Comparison of ENCODE assay signal across 21 cellular contexts in the genomic region with DNA sequence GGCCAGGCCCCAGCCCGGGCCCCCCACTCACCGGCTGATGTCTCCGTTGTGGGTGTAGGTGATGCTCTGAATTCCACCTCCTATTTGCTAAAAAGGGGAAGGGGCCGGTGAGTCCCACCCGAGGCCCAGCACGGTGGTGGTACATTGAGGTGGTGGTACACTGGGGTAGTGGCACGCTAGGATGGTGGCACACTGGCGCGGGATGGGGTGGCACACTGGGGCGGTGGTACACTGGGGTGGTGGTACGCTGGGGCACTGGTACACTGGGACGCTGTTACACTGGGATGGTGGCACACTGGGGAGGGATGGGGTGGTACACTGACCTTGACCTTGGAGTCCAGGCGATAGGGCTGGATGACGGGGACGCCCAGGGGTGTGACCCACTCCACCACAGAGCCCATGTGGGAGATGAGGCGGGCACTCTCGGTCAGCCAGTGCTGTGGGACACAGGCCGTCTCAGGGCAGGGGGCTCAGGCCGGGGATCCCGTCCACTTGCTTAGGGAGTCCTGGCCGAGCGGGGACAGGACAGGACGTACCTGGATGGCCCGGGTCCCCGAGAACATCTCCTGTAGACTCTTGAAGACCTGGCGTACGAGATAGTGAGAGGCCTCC. TPM values are rescaled to one million over a fixed set of nuclear protein-coding genes. Genes with fewer than 3 reads are reported as not detected.
DNase-seq lines count a peak whose midpoint lies in the region; ATAC-seq and TF ChIP-seq lines count a peak whose summit lies in the region.
"Had no signal": no experiment of that assay in that cellular context is flagged by ENCODE, and none has a peak within 500 bp of the region (broad histone marks: within the 10 kb centered on the region; RNA-seq: fewer than 3 reads in every experiment).

No MANE protein-coding gene starts in this region.

- H3K36me3 Mint-ChIP-seq in endothelial cell (ENCODE audit: low read depth, unreplicated experiment): peaks cover 10% of the 10 kb centered on the region
- peaks cover 3 to 19% (median 4%) of the 10 kb centered on the region in 5 donors for H3K36me3 Mint-ChIP-seq in naive thymus-derived CD4-positive, alpha-beta T cell
- H3K36me3 Mint-ChIP-seq in stimulated activated naive B cell treated with anti-CD40 and anti-IgM and Interleukin-4, amounts not matched to agents 10 μg/mL and 1 μg/mL and 100 μg/mL, for 72 hours: peaks cover 33 to 52% of the 10 kb centered on the region in 2 donors
- H3K36me3 Mint-ChIP-seq in glutamatergic neuron (ENCODE audit: unreplicated experiment): no peaks in the 10 kb centered on the region

- TF ChIP-seq CTCF in endothelial cell (IDR thresholded peaks at IDR 0.05; ENCODE audit: unreplicated experiment) (no peak), glutamatergic neuron (IDR thresholded peaks at IDR 0.05; ENCODE audit: partially characterized antibody, unreplicated experiment) (no peak)

- no peaks in the 10 kb centered on the region for H3K9me3 Mint-ChIP-seq in endothelial cell (ENCODE audit: unreplicated experiment)
- H3K9me3 Mint-ChIP-seq in naive thymus-derived CD4-positive, alpha-beta T cell: no peaks in the 10 kb centered on the region
- no peaks in the 10 kb centered on the region for H3K9me3 Mint-ChIP-seq in stimulated activated naive B cell treated with anti-CD40 and anti-IgM and Interleukin-4, amounts not matched to agents 10 μg/mL and 1 μg/mL and 100 μg/mL, for 72 hours
- H3K9me3 Mint-ChIP-seq in glutamatergic neuron (ENCODE audit: unreplicated experiment): peaks cover 9% of the 10 kb centered on the region
- H3K9me3 Mint-ChIP-seq: CD4-positive, alpha-beta T cell; CD8-positive, alpha-beta T cell had no signal

- intact Hi-C loops in naive thymus-derived CD4-positive, alpha-beta T cell (cut with micrococcal nuclease): no loop called here
- intact Hi-C loops in sciatic nerve (cut with DNase I): no loop called here

- H3K27me3 Mint-ChIP-seq in endothelial cell (ENCODE audit: unreplicated experiment) (peaks cover 14% of the 10 kb centered on the region), glutamatergic neuron (ENCODE audit: unreplicated experiment) (peaks cover 8% of the 10 kb centered on the region)
- no peaks in the 10 kb centered on the region for H3K27me3 Mint-ChIP-seq in naive thymus-derived CD4-positive, alpha-beta T cell
- H3K27me3 Mint-ChIP-seq in stimulated activated naive B cell treated with anti-CD40 and anti-IgM and Interleukin-4, amounts not matched to agents 10 μg/mL and 1 μg/mL and 100 μg/mL, for 72 hours: peaks cover 0 to 6% of the 10 kb centered on the region in 2 donors

- H3K36me3 ChIP-seq in naive thymus-derived CD4-positive, alpha-beta T cell (ENCODE audit: control insufficient read depth in 2 of 3, insufficient read depth in 3 of 3, low read length in 3 of 3): peaks cover 0 to 64% (median 0%) of the 10 kb centered on the region in 3 experiments

- H3K9me3 ChIP-seq in naive thymus-derived CD4-positive, alpha-beta T cell (ENCODE audit: control insufficient read depth in 2 of 3, low read length in 3 of 3): no peaks in the 10 kb centered on the region
- H3K9me3 ChIP-seq: BLaER1 treated with 17β-estradiol and CSF1 and Interleukin-3, amounts not matched to agents 10 nM and 100 nM; Caco-2 had no signal

- POLR2A ChIA-PET in naive thymus-derived CD4-positive, alpha-beta T cell (lab: Charles Lee): no interaction called here

- peak overlapping the region; percentile 31 for H3K4me3 Mint-ChIP-seq in endothelial cell (ENCODE audit: unreplicated experiment)
- H3K4me3 Mint-ChIP-seq in naive thymus-derived CD4-positive, alpha-beta T cell: no peak overlapping the region
- H3K4me3 Mint-ChIP-seq in stimulated activated naive B cell treated with anti-CD40 and anti-IgM and Interleukin-4, amounts not matched to agents 10 μg/mL and 1 μg/mL and 100 μg/mL, for 72 hours: no peak overlapping the region
- no peak overlapping the region for H3K4me3 Mint-ChIP-seq in glutamatergic neuron (ENCODE audit: unreplicated experiment)
- H3K4me3 Mint-ChIP-seq: B cell; CD4-positive, alpha-beta T cell; CD8-positive, alpha-beta T cell had no signal

- H3K4me1 Mint-ChIP-seq in endothelial cell (ENCODE audit: unreplicated experiment) (peaks cover 2% of the 10 kb centered on the region), glutamatergic neuron (ENCODE audit: low read depth, unreplicated experiment) (no peaks in the 10 kb centered on the region)
- peaks cover 0 to 5% (median 3%) of the 10 kb centered on the region in 7 donors for H3K4me1 Mint-ChIP-seq in naive thymus-derived CD4-positive, alpha-beta T cell
- H3K4me1 Mint-ChIP-seq in stimulated activated naive B cell treated with anti-CD40 and anti-IgM and Interleukin-4, amounts not matched to agents 10 μg/mL and 1 μg/mL and 100 μg/mL, for 72 hours: peaks cover 0 to 8% of the 10 kb centered on the region in 2 donors

- H3K27ac ChIP-seq in naive thymus-derived CD4-positive, alpha-beta T cell (ENCODE audit: low read depth, low read length): no peak overlapping the region
- H3K27ac ChIP-seq: BLaER1 treated with 17β-estradiol and CSF1 and Interleukin-3, amounts not matched to agents 10 nM and 100 nM; C4-2B had no signal

- H3K4me3 ChIP-seq in naive thymus-derived CD4-positive, alpha-beta T cell (ENCODE audit: low read length): no peak overlapping the region
- H3K4me3 ChIP-seq: BLaER1 treated with 17β-estradiol and CSF1 and Interleukin-3, amounts not matched to agents 10 nM and 100 nM had no signal

- CTCF ChIA-PET in naive thymus-derived CD4-positive, alpha-beta T cell (lab: Charles Lee): no interaction called here

- DNase-seq in endothelial cell (ENCODE audit: low spot score): no peak
- no peak for DNase-seq in naive thymus-derived CD4-positive, alpha-beta T cell
- DNase-seq in sciatic nerve (ENCODE audit: low spot score): peak; percentile 57
- DNase-seq in stimulated activated naive B cell treated with anti-CD40 and anti-IgM and Interleukin-4, amounts not matched to agents 10 μg/mL and 1 μg/mL and 100 μg/mL, for 72 hours: no peak
- no peak for DNase-seq in globus pallidus (ENCODE audit: low spot score)
- no peak for DNase-seq in glutamatergic neuron
- DNase-seq in pons (ENCODE audit: low spot score): no peak
- DNase-seq: 8988T; ACHN; AML-193; Caco-2; Calu3; CD4-positive, alpha-beta T cell; CD8-positive, alpha-beta T cell; DMS79 treated with DMSO at 0.1 percent for 48 hours; GF-D8 had no signal

- no peaks in the 10 kb centered on the region for H3K27me3 ChIP-seq in naive thymus-derived CD4-positive, alpha-beta T cell (ENCODE audit: control insufficient read depth in 2 of 2, insufficient read depth in 2 of 2, low read length in 2 of 2)
- H3K27me3 ChIP-seq: BLaER1 treated with 17β-estradiol and CSF1 and Interleukin-3, amounts not matched to agents 10 nM and 100 nM had no signal

- H3K27ac Mint-ChIP-seq in endothelial cell (ENCODE audit: unreplicated experiment) (no peak overlapping the region), glutamatergic neuron (ENCODE audit: unreplicated experiment) (no peak overlapping the region)
- H3K27ac Mint-ChIP-seq in naive thymus-derived CD4-positive, alpha-beta T cell: no peak overlapping the region
- H3K27ac Mint-ChIP-seq in stimulated activated naive B cell treated with anti-CD40 and anti-IgM and Interleukin-4, amounts not matched to agents 10 μg/mL and 1 μg/mL and 100 μg/mL, for 72 hours: peak overlapping the region; percentile 25
- H3K27ac Mint-ChIP-seq: B cell; CD4-positive, alpha-beta T cell; CD8-positive, alpha-beta T cell had no signal

- no peaks in the 10 kb centered on the region for H3K4me1 ChIP-seq in naive thymus-derived CD4-positive, alpha-beta T cell (ENCODE audit: control insufficient read depth in 2 of 2, insufficient read depth in 2 of 2, low read length in 2 of 2)
- H3K4me1 ChIP-seq: Caco-2 had no signal

- ATAC-seq in naive thymus-derived CD4-positive, alpha-beta T cell: peak; percentile 21
- ATAC-seq in sciatic nerve (no peak), GM18520 (IDR thresholded peaks at IDR 0.05; ENCODE audit: unreplicated experiment) (no peak)
- ATAC-seq in stimulated activated naive B cell treated with anti-CD40 and anti-IgM and Interleukin-4, amounts not matched to agents 10 μg/mL and 1 μg/mL and 100 μg/mL, for 72 hours (replicated peaks): no peak
- ATAC-seq: CD8-positive, alpha-beta T cell had no signal

RNA-seq across cellular contexts. Expression of a gene that starts 14.6 kb away (rescaled TPM):
- 53.6 TPM for total RNA-seq in endothelial cell (ENCODE audit: unreplicated experiment)
- 100 to 1,000 TPM in 1 of 5 experiments, 10 to 100 TPM in 4; 61.2 to 105 (median 71.3) TPM for total RNA-seq in naive thymus-derived CD4-positive, alpha-beta T cell
- 10 to 100 TPM; 37.4 to 51.8 TPM for polyA plus RNA-seq in naive thymus-derived CD4-positive, alpha-beta T cell
- total RNA-seq in sciatic nerve: 36.1 TPM
- total RNA-seq in glutamatergic neuron (ENCODE audit: unreplicated experiment): 79.9 TPM

RNA-seq across cellular contexts. Expression of a gene that starts 20.9 kb away (rescaled TPM):
- total RNA-seq in endothelial cell (ENCODE audit: unreplicated experiment) (not detected), sciatic nerve (3.2 TPM), glutamatergic neuron (ENCODE audit: unreplicated experiment) (1.5 TPM)
- total RNA-seq in naive thymus-derived CD4-positive, alpha-beta T cell: 1 to 10 TPM in 2 of 5 experiments, under 1 TPM in 2, not detected in 1; 0.17 to 1.8 (median 0.95) TPM
- not detected for polyA plus RNA-seq in naive thymus-derived CD4-positive, alpha-beta T cell
- polyA plus RNA-seq: AG04450 had no signal

RNA-seq across cellular contexts. Expression of a gene that starts 29.1 kb away (rescaled TPM):
- total RNA-seq in endothelial cell (ENCODE audit: unreplicated experiment): 0.28 TPM
- 1 to 10 TPM in 4 of 5 experiments, under 1 TPM in 1; 0.93 to 2.6 (median 2.2) TPM for total RNA-seq in naive thymus-derived CD4-positive, alpha-beta T cell
- not detected for polyA plus RNA-seq in naive thymus-derived CD4-positive, alpha-beta T cell
- total RNA-seq in sciatic nerve: 0.27 TPM
- total RNA-seq in glutamatergic neuron (ENCODE audit: unreplicated experiment): 33.2 TPM

RNA-seq across cellular contexts. Expression of a gene that starts 44.2 kb away (rescaled TPM):
- 41.7 TPM for total RNA-seq in endothelial cell (ENCODE audit: unreplicated experiment)
- 100 to 1,000 TPM in 3 of 5 experiments, 10 to 100 TPM in 2; 75.1 to 110 (median 101) TPM for total RNA-seq in naive thymus-derived CD4-positive, alpha-beta T cell
- 10 to 100 TPM; 55.3 to 70.3 TPM for polyA plus RNA-seq in naive thymus-derived CD4-positive, alpha-beta T cell
- 33.1 TPM for total RNA-seq in sciatic nerve
- total RNA-seq in glutamatergic neuron (ENCODE audit: unreplicated experiment): 51.7 TPM

RNA-seq across cellular contexts. Expression of a gene that starts 46.4 kb away (rescaled TPM):
- total RNA-seq in endothelial cell (ENCODE audit: unreplicated experiment) (353 TPM), sciatic nerve (246 TPM), glutamatergic neuron (ENCODE audit: unreplicated experiment) (470 TPM)
- 100 to 1,000 TPM; 109 to 247 (median 120) TPM for total RNA-seq in naive thymus-derived CD4-positive, alpha-beta T cell
- polyA plus RNA-seq in naive thymus-derived CD4-positive, alpha-beta T cell: 100 to 1,000 TPM; 246 to 349 TPM
